In genomic region chr11:94089356-94089755, GRCh38 we compare ENCODE assay signal across 15 cellular contexts. TPM values are rescaled to one million over a fixed set of nuclear protein-coding genes. Genes with fewer than 3 reads are reported as not detected.
DNase-seq lines count a peak whose midpoint lies in the region; ATAC-seq and TF ChIP-seq lines count a peak whose summit lies in the region.
"Had no signal": no experiment of that assay in that cellular context is flagged by ENCODE, and none has a peak within 500 bp of the region (broad histone marks: within the 10 kb centered on the region; RNA-seq: fewer than 3 reads in every experiment).

No MANE protein-coding gene starts in this region.

- TF ChIP-seq POLR2A in GM18505 (IDR thresholded peaks at IDR 0.05; ENCODE audit: borderline replicate concordance, extremely low read depth, insufficient read depth, insufficient read length), result no peak

- H3K9me2 ChIP-seq in hepatocyte (replicated peaks; ENCODE audit: insufficient read depth), result no peaks in the 10 kb centered on the region

- no peaks in the 10 kb centered on the region for H3K9me3 ChIP-seq in hepatocyte (ENCODE audit: low read depth)

- no peak overlapping the region for H3K4me3 ChIP-seq in hepatocyte
- H3K4me3 ChIP-seq: GM23248 had no signal

- 96% methylated on average over 6 of the region's 6 CpGs for WGBS in hepatocyte (ENCODE audit: low lambda C conversion rate, missing lambda C conversion rate)

- DNase-seq in natural killer cell treated with Interleukin-12 subunit alpha and Interleukin-12 subunit beta and Interleukin-15 and Interleukin-18, amount 100 ng/mL, for 72 hours (ENCODE audit: low spot score), result no peak
- no peak for DNase-seq in natural killer cell
- no peak for DNase-seq in hepatocyte (ENCODE audit: low spot score)
- peak; percentile 7 for DNase-seq in renal cortical epithelial cell (ENCODE audit: low read depth)
- DNase-seq in H4 (ENCODE audit: low spot score), result no peak
- DNase-seq: CD8-positive, alpha-beta memory T cell; DMS53; GM23248; HCEC 1CT; HFFc6 had no signal

- peaks cover 8% of the 10 kb centered on the region for H3K4me1 ChIP-seq in hepatocyte (ENCODE audit: insufficient read depth)

- peak; percentile 13 to 28 for ATAC-seq in natural killer cell treated with Interleukin-12 subunit alpha and Interleukin-12 subunit beta and Interleukin-15 and Interleukin-18, amount 100 ng/mL, for 72 hours
- ATAC-seq in natural killer cell (no peak), HG02571 (IDR thresholded peaks at IDR 0.05; ENCODE audit: unreplicated experiment) (no peak), GM18505 (IDR thresholded peaks at IDR 0.05; ENCODE audit: unreplicated experiment) (no peak), GM19351 (IDR thresholded peaks at IDR 0.05; ENCODE audit: unreplicated experiment) (no peak)

- intact Hi-C loops in natural killer cell (cut with micrococcal nuclease), result no loop called here

- H3K27ac Mint-ChIP-seq in natural killer cell treated with Interleukin-12 subunit alpha and Interleukin-12 subunit beta and Interleukin-15 and Interleukin-18, amount 100 ng/mL, for 72 hours, result no peak overlapping the region
- no peak overlapping the region for H3K27ac Mint-ChIP-seq in natural killer cell
- H3K27ac Mint-ChIP-seq: CD14-positive monocyte; CD8-positive, alpha-beta memory T cell; HFFc6 had no signal

- H4K20me1 ChIP-seq in hepatocyte (ENCODE audit: insufficient read depth, poor library complexity, severe bottlenecking), result no peaks in the 10 kb centered on the region

- no peak for TF ChIP-seq CTCF in natural killer cell (IDR thresholded peaks at IDR 0.05)
- TF ChIP-seq CTCF in hepatocyte (IDR thresholded peaks at IDR 0.05; ENCODE audit: poor library complexity), result no peak

- no peak overlapping the region for H3K4me2 ChIP-seq in hepatocyte

- no peak overlapping the region for H3K4me3 Mint-ChIP-seq in natural killer cell treated with Interleukin-12 subunit alpha and Interleukin-12 subunit beta and Interleukin-15 and Interleukin-18, amount 100 ng/mL, for 72 hours
- H3K4me3 Mint-ChIP-seq in natural killer cell, result no peak overlapping the region
- H3K4me3 Mint-ChIP-seq: CD14-positive monocyte; CD8-positive, alpha-beta memory T cell; HFFc6 had no signal

- H3K9me3 Mint-ChIP-seq in natural killer cell treated with Interleukin-12 subunit alpha and Interleukin-12 subunit beta and Interleukin-15 and Interleukin-18, amount 100 ng/mL, for 72 hours, result peaks cover 9% of the 10 kb centered on the region
- H3K9me3 Mint-ChIP-seq in natural killer cell, result peaks cover 0 to 5% of the 10 kb centered on the region in 2 donors
- H3K9me3 Mint-ChIP-seq: HFFc6 had no signal

- no peaks in the 10 kb centered on the region for H3K36me3 Mint-ChIP-seq in natural killer cell treated with Interleukin-12 subunit alpha and Interleukin-12 subunit beta and Interleukin-15 and Interleukin-18, amount 100 ng/mL, for 72 hours
- no peaks in the 10 kb centered on the region for H3K36me3 Mint-ChIP-seq in natural killer cell
- H3K36me3 Mint-ChIP-seq: CD14-positive monocyte had no signal

- no peaks in the 10 kb centered on the region for H3K36me3 ChIP-seq in hepatocyte (replicated peaks; ENCODE audit: insufficient read depth, low read depth)

- H3K4me1 Mint-ChIP-seq in natural killer cell treated with Interleukin-12 subunit alpha and Interleukin-12 subunit beta and Interleukin-15 and Interleukin-18, amount 100 ng/mL, for 72 hours (ENCODE audit: low read depth in 2 of 2), result no peaks in the 10 kb centered on the region
- no peaks in the 10 kb centered on the region for H3K4me1 Mint-ChIP-seq in natural killer cell
- H3K4me1 Mint-ChIP-seq: CD14-positive monocyte; CD8-positive, alpha-beta memory T cell had no signal

- H3K27ac ChIP-seq in hepatocyte, result peak overlapping the region; percentile 21
- H3K27ac ChIP-seq: 22Rv1, GM23248 had no signal

- peaks cover 8 to 33% of the 10 kb centered on the region in 2 donors for H3K27me3 Mint-ChIP-seq in natural killer cell treated with Interleukin-12 subunit alpha and Interleukin-12 subunit beta and Interleukin-15 and Interleukin-18, amount 100 ng/mL, for 72 hours
- H3K27me3 Mint-ChIP-seq in natural killer cell (ENCODE audit: low read depth in 2 of 2), result peaks cover 8 to 14% of the 10 kb centered on the region in 2 donors

- H3K79me2 ChIP-seq in hepatocyte, result no peaks in the 10 kb centered on the region

- no peaks in the 10 kb centered on the region for H3K27me3 ChIP-seq in hepatocyte

- H2AFZ ChIP-seq in hepatocyte, result no peak overlapping the region
- H2AFZ ChIP-seq: GM23248 had no signal

RNA-seq across cellular contexts. Expression of gene PANX1, which starts 39.3 kb away (rescaled TPM):
- total RNA-seq in natural killer cell treated with Interleukin-12 subunit alpha and Interleukin-12 subunit beta and Interleukin-15 and Interleukin-18, amount 100 ng/mL, for 72 hours, result 10 to 100 TPM; 16.5 to 25.5 TPM
- total RNA-seq in natural killer cell (10 to 100 TPM in 2 of 3 donors, 1 to 10 TPM in 1; 8.6 to 13.6 (median 13.4) TPM), hepatocyte (53.0 and 58.1 TPM in 2 replicates), renal cortical epithelial cell (52.5 and 79.5 TPM in 2 replicates)
- 25.1 and 27.2 TPM in 2 replicates for polyA plus RNA-seq in hepatocyte
- total RNA-seq in H4 (2014; rRNA removed; shearing (Covaris generic)), result 40.9 and 41.5 TPM in 2 replicates

Comparison
In these comparisons a context has a peak if more than half of its experiments do, and no peak if none do; other contexts are left out.
1. ATAC-seq: peak in natural killer cell treated with Interleukin-12 subunit alpha and Interleukin-12 subunit beta and Interleukin-15 and Interleukin-18, amount 100 ng/mL, for 72 hours (2 of 2); none in natural killer cell (0 of 3), HG02571 (single experiment), GM18505 (single experiment) and GM19351 (single experiment).